In genomic region chr4:108168213-108168671, GRCh38 we compare ENCODE assay signal across 9 cellular contexts. TPM values are rescaled to one million over a fixed set of nuclear protein-coding genes. Genes with fewer than 3 reads are reported as not detected.
DNase-seq lines count a peak whose midpoint lies in the region; ATAC-seq, FAIRE-seq and TF ChIP-seq lines count a peak whose summit lies in the region.
"Had no signal": no experiment of that assay in that cellular context is flagged by ENCODE, and none has a peak within 500 bp of the region (broad histone marks: within the 10 kb centered on the region; RNA-seq: fewer than 3 reads in every experiment).

No MANE protein-coding gene starts in this region.

- peak; percentile 58 for FAIRE-seq in endothelial cell of umbilical vein (lab: Jason Lieb, UNC)
- FAIRE-seq: A204.1 had no signal

- no peaks in the 10 kb centered on the region for H3K9me2 ChIP-seq in PC-9 (ENCODE audit: insufficient read depth)

- H3K9me1 ChIP-seq in endothelial cell of umbilical vein (replicated peaks; ENCODE audit: control insufficient read depth, extremely low read depth, insufficient read depth, low read length) = no peaks in the 10 kb centered on the region

- H4K20me1 ChIP-seq in PC-9 (ENCODE audit: insufficient read depth) (no peaks in the 10 kb centered on the region), endothelial cell of umbilical vein (replicated peaks; ENCODE audit: control insufficient read depth, extremely low read depth, insufficient read depth, low read length) (peaks cover 4% of the 10 kb centered on the region)

- TF ChIP-seq CTCF in PC-9 (conservative IDR thresholded peaks at IDR 0.05) (no peak), endothelial cell of umbilical vein (IDR thresholded peaks at IDR 0.05; ENCODE audit: extremely low read depth in 1 of 2, insufficient read depth in 1 of 2, low read depth in 1 of 2, low read length in 2 of 2) (no peak), parathyroid adenoma (IDR thresholded peaks at IDR 0.05) (no peak), body of pancreas (IDR thresholded peaks at IDR 0.05) (no peak)

- no peaks in the 10 kb centered on the region for H3K4me1 ChIP-seq in PC-9 (replicated peaks; ENCODE audit: insufficient read depth)
- peaks cover 14% of the 10 kb centered on the region for H3K4me1 ChIP-seq in endothelial cell of umbilical vein (ENCODE audit: control insufficient read depth, extremely low read depth, insufficient read depth, low read length)
- H3K4me1 ChIP-seq in parathyroid adenoma = no peaks in the 10 kb centered on the region
- H3K4me1 ChIP-seq in body of pancreas = peaks cover 43% of the 10 kb centered on the region

- no peaks in the 10 kb centered on the region for H3K27me3 ChIP-seq in PC-9 (ENCODE audit: insufficient read depth, low read depth)
- peaks cover 68 to 98% of the 10 kb centered on the region in 2 experiments for H3K27me3 ChIP-seq in endothelial cell of umbilical vein (ENCODE audit: control insufficient read depth in 2 of 2, insufficient read depth in 2 of 2, low read length in 2 of 2)
- H3K27me3 ChIP-seq in parathyroid adenoma (ENCODE audit: control insufficient read depth, insufficient read depth, low read length) = peaks cover 10% of the 10 kb centered on the region
- H3K27me3 ChIP-seq in body of pancreas = peaks cover 0 to 51% of the 10 kb centered on the region in 2 donors

- intact Hi-C loops in PC-9 (cut with micrococcal nuclease; ENCODE audit: unreplicated experiment) (no loop called here), endothelial cell of umbilical vein (cut with micrococcal nuclease) (loop anchor here (10.0 kb wide), 1 partner anchor 407 kb away; no protein-coding TSS in a partner anchor), body of pancreas (cut with DNase I) (no loop called here)

- POLR2A ChIA-PET in PC-9 (lab: Charles Lee; ENCODE audit: unreplicated experiment) = interaction anchor here (0.6 kb wide), 1 partner anchor 151 kb away, joined by 4 read pairs; no protein-coding TSS in a partner anchor
- POLR2A ChIA-PET in endothelial cell of umbilical vein (lab: Charles Lee) = no interaction called here

- 1% methylated on average over 24 of the region's 24 CpGs for WGBS in body of pancreas, 2 donors

- ATAC-seq in HG02571 (IDR thresholded peaks at IDR 0.05; ENCODE audit: unreplicated experiment) (no peak), body of pancreas (no peak)

- dilution Hi-C loops in endothelial cell of umbilical vein (cut with MboI; ENCODE audit: extremely low pct_ligation_motif_present, low sequenced_read_pairs) = no loop called here

- H2AFZ ChIP-seq in PC-9 (peak overlapping the region; percentile 94), endothelial cell of umbilical vein (ENCODE audit: low read depth, low read length) (peak overlapping the region; percentile 68), parathyroid adenoma (peak overlapping the region; percentile 78)

- DNase-seq in DMS153 treated with DMSO at 0.1 percent for 48 hours (lab: John Stamatoyannopoulos, UW; ENCODE audit: unreplicated experiment) (peak; percentile 30), DMS153 (lab: John Stamatoyannopoulos, UW) (no peak), PC-9 (peak in 1 of 2 experiments; percentile 5), endothelial cell of umbilical vein (ENCODE audit: low read depth, low spot score) (peak; percentile 21), body of pancreas (no peak), AG20443 (ENCODE audit: low spot score) (no peak)

- no peaks in the 10 kb centered on the region for H3F3A ChIP-seq in PC-9 (ENCODE audit: insufficient read depth, low read depth)

- BruUV-seq in PC-9 (replicated peaks; lab: Mats Ljungman, UMichigan) (no TSS peak), endothelial cell of umbilical vein (replicated peaks; lab: Mats Ljungman, UMichigan) (no TSS peak)

- H3K9ac ChIP-seq in endothelial cell of umbilical vein (replicated peaks; ENCODE audit: extremely low read depth, insufficient read depth, low read length) = no peak overlapping the region
- H3K9ac ChIP-seq in parathyroid adenoma = no peak overlapping the region

- H3K4me3 ChIP-seq in PC-9 (peak overlapping the region; percentile 75), endothelial cell of umbilical vein (replicated peaks in 1 of 3; ENCODE audit: insufficient read depth in 1 of 3, low read depth in 1 of 3, low read length in 3 of 3) (peak overlapping the region; percentile 40 to 64 (median 53)), parathyroid adenoma (ENCODE audit: low read depth, low read length) (peak overlapping the region; percentile 56), body of pancreas (peak overlapping the region in 1 of 2 donors; percentile 15)

- H3K79me2 ChIP-seq in PC-9 (ENCODE audit: low read depth) (no peaks in the 10 kb centered on the region), endothelial cell of umbilical vein (ENCODE audit: control insufficient read depth, insufficient read depth, low read length) (no peaks in the 10 kb centered on the region), parathyroid adenoma (no peaks in the 10 kb centered on the region)

- TF ChIP-seq POLR2A in endothelial cell of umbilical vein (IDR thresholded peaks at IDR 0.05; ENCODE audit: low read depth, low read length) (no peak), body of pancreas (IDR thresholded peaks at IDR 0.05) (no peak)

- CTCF ChIA-PET in PC-9 (lab: Charles Lee) (no interaction called here), endothelial cell of umbilical vein (lab: Charles Lee) (interaction anchor here (0.8 to 1.3 kb wide), 2 partner anchors 9 to 293 kb away, joined by 3 to 5 read pairs; no protein-coding TSS in a partner anchor)

- peak overlapping the region; percentile 85 for H3K4me2 ChIP-seq in PC-9
- peak overlapping the region; percentile 90 for H3K4me2 ChIP-seq in endothelial cell of umbilical vein (ENCODE audit: insufficient read depth, low read length)
- H3K4me2 ChIP-seq in parathyroid adenoma (ENCODE audit: low read length) = peak overlapping the region; percentile 83

- H3K27ac ChIP-seq in PC-9 (no peak overlapping the region), endothelial cell of umbilical vein (ENCODE audit: insufficient read depth, low read depth, low read length) (no peak overlapping the region), parathyroid adenoma (no peak overlapping the region), body of pancreas (no peak overlapping the region)

- H3K36me3 ChIP-seq in PC-9 (ENCODE audit: low read depth) (no peaks in the 10 kb centered on the region), endothelial cell of umbilical vein (ENCODE audit: control insufficient read depth in 2 of 2, extremely low read depth in 1 of 2, insufficient read depth in 2 of 2, low read length in 2 of 2) (no peaks in the 10 kb centered on the region), parathyroid adenoma (ENCODE audit: control insufficient read depth, insufficient read depth, low read length) (no peaks in the 10 kb centered on the region), body of pancreas (replicated peaks in 1 of 2; ENCODE audit: insufficient read depth in 1 of 2, low read depth in 2 of 2) (no peaks in the 10 kb centered on the region)

- no peaks in the 10 kb centered on the region for H3K9me3 ChIP-seq in PC-9 (ENCODE audit: insufficient read depth, low read depth)
- H3K9me3 ChIP-seq in endothelial cell of umbilical vein (replicated peaks; ENCODE audit: control insufficient read depth, insufficient read depth, low read length) = no peaks in the 10 kb centered on the region
- no peaks in the 10 kb centered on the region for H3K9me3 ChIP-seq in parathyroid adenoma (ENCODE audit: control insufficient read depth, low read length)
- H3K9me3 ChIP-seq in body of pancreas = no peaks in the 10 kb centered on the region

TF ChIP-seq in endothelial cell of umbilical vein, 7 proteins besides CTCF, POLR2A, EP300 and RAD21:
- TF ChIP-seq JUN (IDR thresholded peaks at IDR 0.05; ENCODE audit: borderline replicate concordance, insufficient read depth, insufficient read length, low read depth) (no peak), EZH2 (IDR thresholded peaks at IDR 0.05; ENCODE audit: borderline replicate concordance, low read depth, low read length, severe bottlenecking) (peak; percentile 84)

RNA-seq across cellular contexts. Expression of gene LEF1, which starts 0.5 kb away (rescaled TPM):
- total RNA-seq in PC-9 (2021) (2.8 and 3.4 TPM in 2 replicates), endothelial cell of umbilical vein (0.46 TPM in 1 of 2 replicates, not detected in the other), body of pancreas (1 to 10 TPM; 1.6 to 5.6 TPM)
- not detected in 2 replicates for polyA plus RNA-seq in endothelial cell of umbilical vein
- polyA plus RNA-seq in endothelial cell of umbilical vein (2011; cell fraction: cytosol; rRNA removed) = not detected in 2 replicates
- polyA plus RNA-seq in endothelial cell of umbilical vein (2011; cell fraction: nucleus; rRNA removed) = 0.15 TPM in 1 of 2 replicates, not detected in the other
- not detected in 2 replicates for polyA plus RNA-seq in endothelial cell of umbilical vein (2012)
- polyA minus RNA-seq in endothelial cell of umbilical vein = 0.70 and 3.5 TPM in 2 replicates
- polyA minus RNA-seq in endothelial cell of umbilical vein (2011; cell fraction: cytosol; rRNA and poly(A)+ RNA removed) = not detected
- not detected in 2 replicates for polyA minus RNA-seq in endothelial cell of umbilical vein (2011; cell fraction: nucleus; rRNA and poly(A)+ RNA removed)

Comparison
In these comparisons a context has a peak if more than half of its experiments do, and no peak if none do; other contexts are left out.
1. DNase-seq: peak in DMS153 treated with DMSO at 0.1 percent for 48 hours (single experiment) and endothelial cell of umbilical vein (single experiment); none in DMS153 (single experiment), body of pancreas (0 of 4) and AG20443 (single experiment).
2. Peak in every context shown above with its lines, with median percentiles within 50 percentile points of each other: H2AFZ ChIP-seq and H3K4me2 ChIP-seq.